In the genomic region with DNA sequence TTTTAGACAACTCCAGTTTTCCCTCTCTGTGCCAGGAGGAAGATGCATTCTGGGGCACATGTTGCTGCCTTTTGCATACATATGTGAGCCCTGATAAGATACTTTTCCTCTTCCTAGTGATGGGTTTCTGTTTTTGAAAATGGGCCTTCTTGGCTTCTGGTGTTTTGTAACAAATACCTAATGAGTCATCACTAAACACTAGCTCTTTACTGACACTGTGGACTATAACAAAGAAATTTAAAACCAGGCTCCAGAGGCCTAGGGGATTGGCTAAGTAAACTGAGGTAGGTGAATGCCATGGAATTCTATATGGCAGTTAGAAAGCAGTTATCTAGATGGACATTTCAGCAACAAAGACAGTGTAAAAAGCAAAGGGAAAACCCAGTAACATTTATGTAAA, we compare ENCODE assay signal across 17 cellular contexts.
A peak's percentile ranks its signal among the peaks of the same experiment; 100 is the strongest.
DNase-seq lines count a peak whose midpoint lies in the region; TF ChIP-seq lines count a peak whose summit lies in the region.
"Had no signal": no experiment of that assay in that cellular context is flagged by ENCODE, and none has a peak within 500 bp of the region (broad histone marks: within the 10 kb centered on the region; RNA-seq: fewer than 3 reads in every experiment).

No MANE protein-coding gene starts in this region.

- peak; percentile 10 for DNase-seq in HS-5 (ENCODE audit: low read depth)
- DNase-seq in astrocyte of the spinal cord (ENCODE audit: low read depth, low spot score) = peak; percentile 50
- peak; percentile 36 to 66 for DNase-seq in foreskin fibroblast
- DNase-seq in neural progenitor cell (ENCODE audit: low spot score) = no peak
- DNase-seq in NCI-H510A (lab: John Stamatoyannopoulos, UW) = no peak
- no peak for DNase-seq in effector CD8-positive, alpha-beta T cell (lab: John Stamatoyannopoulos, UW)
- DNase-seq in T-helper 9 cell = no peak
- DNase-seq: activated CD4-positive, alpha-beta T cell treated with anti-CD3 and anti-CD28 coated beads, Interleukin-2, amount 10 ng/mL, durations not matched to agents 24 days and 14 days; activated naive CD8-positive, alpha-beta T cell treated with anti-CD3 and anti-CD28 coated beads, Interleukin-2, amount 10 ng/mL, durations not matched to agents 7 days and 5 days; activated T-cell treated with anti-CD3 and anti-CD28 coated beads, Interleukin-2, amount 50 U/mL, for 1 hour; CD8-positive, alpha-beta T cell; colonic mucosa; NCI-H1694 treated with DMSO at 0.1 percent for 48 hours; NCI-H526 treated with DMSO at 0.1 percent for 48 hours; right cardiac atrium; stimulated activated CD4-positive, alpha-beta T cell treated with anti-CD3 and anti-CD28 coated beads, Interleukin-4, amount 100 ng/mL, for 24 hours had no signal

- H3K9me3 ChIP-seq in neural progenitor cell (ENCODE audit: low read depth) = no peaks in the 10 kb centered on the region
- H3K9me3 ChIP-seq: colonic mucosa had no signal

- no peak overlapping the region for H3K27ac ChIP-seq in neural progenitor cell
- H3K27ac ChIP-seq: colonic mucosa had no signal

- in situ Hi-C loops in astrocyte of the spinal cord (cut with HindIII; ENCODE audit: low sequenced_read_pairs) = no loop called here

- no peak overlapping the region for H2AFZ ChIP-seq in neural progenitor cell (replicated peaks)
- H2AFZ ChIP-seq: GM23338 had no signal

- H3K4me3 ChIP-seq in astrocyte of the spinal cord (ENCODE audit: low read depth, low read length) = no peak overlapping the region
- no peak overlapping the region for H3K4me3 ChIP-seq in foreskin fibroblast (ENCODE audit: low read depth in 1 of 2, low read length in 2 of 2)
- H3K4me3 ChIP-seq in neural progenitor cell = no peak overlapping the region
- H3K4me3 ChIP-seq: colonic mucosa, GM23338 had no signal

- H3K79me2 ChIP-seq in neural progenitor cell (ENCODE audit: low read depth) = no peaks in the 10 kb centered on the region

- H4K20me1 ChIP-seq in neural progenitor cell (ENCODE audit: low read depth) = no peaks in the 10 kb centered on the region

- peaks cover 16% of the 10 kb centered on the region for H3K4me1 Mint-ChIP-seq in neural progenitor cell
- H3K4me1 Mint-ChIP-seq: activated naive CD8-positive, alpha-beta T cell treated with anti-CD3 and anti-CD28 coated beads, Interleukin-2, amount 10 ng/mL, durations not matched to agents 7 days and 5 days had no signal

- H3K9me3 Mint-ChIP-seq in neural progenitor cell = no peaks in the 10 kb centered on the region
- H3K9me3 Mint-ChIP-seq: activated CD4-positive, alpha-beta T cell treated with anti-CD3 and anti-CD28 coated beads, Interleukin-2, amount 10 ng/mL, durations not matched to agents 24 days and 14 days; activated naive CD8-positive, alpha-beta T cell treated with anti-CD3 and anti-CD28 coated beads, Interleukin-2, amount 10 ng/mL, durations not matched to agents 7 days and 5 days; CD8-positive, alpha-beta T cell; GM23338 had no signal

- no peak overlapping the region for H3K4me3 Mint-ChIP-seq in neural progenitor cell
- H3K4me3 Mint-ChIP-seq: activated CD4-positive, alpha-beta T cell treated with anti-CD3 and anti-CD28 coated beads, Interleukin-2, amount 10 ng/mL, durations not matched to agents 24 days and 14 days; activated naive CD8-positive, alpha-beta T cell treated with anti-CD3 and anti-CD28 coated beads, Interleukin-2, amount 10 ng/mL, durations not matched to agents 7 days and 5 days; CD8-positive, alpha-beta T cell; GM23338 had no signal

- peaks cover 7% of the 10 kb centered on the region for H3F3A ChIP-seq in neural progenitor cell (ENCODE audit: low read depth)

- H3K27ac Mint-ChIP-seq in neural progenitor cell = no peak overlapping the region
- H3K27ac Mint-ChIP-seq: activated CD4-positive, alpha-beta T cell treated with anti-CD3 and anti-CD28 coated beads, Interleukin-2, amount 10 ng/mL, durations not matched to agents 24 days and 14 days; activated naive CD8-positive, alpha-beta T cell treated with anti-CD3 and anti-CD28 coated beads, Interleukin-2, amount 10 ng/mL, durations not matched to agents 7 days and 5 days; CD8-positive, alpha-beta T cell; GM23338 had no signal

- no peaks in the 10 kb centered on the region for H3K36me3 Mint-ChIP-seq in neural progenitor cell
- H3K36me3 Mint-ChIP-seq: activated naive CD8-positive, alpha-beta T cell treated with anti-CD3 and anti-CD28 coated beads, Interleukin-2, amount 10 ng/mL, durations not matched to agents 7 days and 5 days; CD8-positive, alpha-beta T cell had no signal

- H3K4me2 ChIP-seq in neural progenitor cell = no peak overlapping the region
- H3K4me2 ChIP-seq: GM23338 had no signal

- TF ChIP-seq CTCF in astrocyte of the spinal cord (IDR thresholded peaks at IDR 0.05; ENCODE audit: low read depth, low read length) = no peak
- no peak for TF ChIP-seq CTCF in foreskin fibroblast (IDR thresholded peaks at IDR 0.05; ENCODE audit: low read depth, low read length)
- TF ChIP-seq CTCF in neural progenitor cell (IDR thresholded peaks at IDR 0.05) = no peak

- H3K36me3 ChIP-seq in neural progenitor cell = no peaks in the 10 kb centered on the region
- H3K36me3 ChIP-seq: colonic mucosa had no signal

- no peak overlapping the region for H3K9ac ChIP-seq in neural progenitor cell

- peaks cover 7% of the 10 kb centered on the region for H3K27me3 Mint-ChIP-seq in neural progenitor cell (ENCODE audit: insufficient read depth, low read depth)

- H3K4me1 ChIP-seq in neural progenitor cell = peaks cover 9% of the 10 kb centered on the region
- H3K4me1 ChIP-seq: colonic mucosa had no signal

- H3K27me3 ChIP-seq in neural progenitor cell = no peaks in the 10 kb centered on the region
- H3K27me3 ChIP-seq: colonic mucosa had no signal

Comparison
In these comparisons a context has a peak if more than half of its experiments do, and no peak if none do; other contexts are left out.
1. DNase-seq: peak in HS-5 (single experiment), astrocyte of the spinal cord (single experiment) and foreskin fibroblast (2 of 2); none in neural progenitor cell (single experiment), NCI-H510A (single experiment), effector CD8-positive, alpha-beta T cell (single experiment) and T-helper 9 cell (single experiment).